29 cellular contexts compared by ENCODE assay signal in the genomic region with DNA sequence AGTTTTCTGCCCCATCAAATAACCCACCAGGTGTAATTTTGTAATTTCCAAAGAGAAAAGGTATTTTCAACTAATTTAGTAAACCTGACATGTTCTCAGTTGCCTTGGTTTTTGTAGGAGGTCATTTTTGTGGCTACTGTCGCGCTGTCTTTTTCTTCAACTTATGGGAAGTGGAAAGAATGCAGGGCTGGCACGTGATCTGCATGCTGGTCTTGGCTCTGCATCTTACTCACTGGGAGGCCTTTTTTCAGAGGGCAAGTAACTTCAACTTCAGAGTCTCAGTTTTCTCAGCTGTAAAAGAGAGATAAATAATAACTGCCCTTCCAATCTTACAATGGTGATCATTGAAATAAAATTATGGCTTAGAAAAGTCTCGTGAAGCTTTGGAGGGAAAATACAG. TPM values are rescaled to one million over a fixed set of nuclear protein-coding genes. Genes with fewer than 3 reads are reported as not detected.
DNase-seq lines count a peak whose midpoint lies in the region; ATAC-seq and TF ChIP-seq lines count a peak whose summit lies in the region.
"Had no signal": no experiment of that assay in that cellular context is flagged by ENCODE, and none has a peak within 500 bp of the region (broad histone marks: within the 10 kb centered on the region; RNA-seq: fewer than 3 reads in every experiment).

No MANE protein-coding gene starts in this region.

- H3K27me3 ChIP-seq in HAP-1 (ENCODE audit: low read depth) = no peaks in the 10 kb centered on the region
- H3K27me3 ChIP-seq: adrenal gland, neural progenitor cell, SJSA1, uterus had no signal

- H3K9me3 ChIP-seq in HAP-1 = no peaks in the 10 kb centered on the region
- H3K9me3 ChIP-seq: adrenal gland, heart right ventricle, SJSA1, uterus had no signal

- H3K4me3 ChIP-seq in choroid plexus epithelial cell (ENCODE audit: low read depth, low read length) (no peak overlapping the region), HAP-1 (no peak overlapping the region)
- H3K4me3 ChIP-seq: adrenal gland, coronary artery, heart right ventricle, neural progenitor cell, SJSA1, smooth muscle cell, uterus had no signal

- 0 out of 3 replicates have a peak, but pooled peaks have one; percentile 31 for ATAC-seq in SK-N-SH treated with all-trans-retinoic acid at 6 μM for 48 hours
- ATAC-seq in GM21390 (IDR thresholded peaks at IDR 0.05; ENCODE audit: unreplicated experiment) = no peak
- ATAC-seq: heart right ventricle, left ventricle myocardium superior had no signal

- no peaks in the 10 kb centered on the region for H3K36me3 ChIP-seq in HAP-1 (replicated peaks)
- H3K36me3 ChIP-seq: adrenal gland, heart right ventricle, neural progenitor cell, SJSA1, uterus had no signal

- H3K4me1 ChIP-seq in HAP-1 = no peaks in the 10 kb centered on the region
- H3K4me1 ChIP-seq: adrenal gland, heart right ventricle, neural progenitor cell, uterus had no signal

- in situ Hi-C loops in HAP-1 (cut with MboI; ENCODE audit: low sequenced_read_pairs) = no loop called here

- peak; percentile 67 for DNase-seq in EH (ENCODE audit: low read depth)
- peak; percentile 77 for DNase-seq in choroid plexus epithelial cell (ENCODE audit: low read depth)
- peak; percentile 3 for DNase-seq in myocyte (ENCODE audit: low read depth)
- DNase-seq in HAP-1 (ENCODE audit: low spot score in 2 of 2) = no peak
- no peak for DNase-seq in NOMO-1 treated with dmso at 0.1 percent for 144 hours (lab: John Stamatoyannopoulos, UW; ENCODE audit: unreplicated experiment)
- no peak for DNase-seq in activated effector memory CD4-positive, alpha-beta T cell treated with anti-CD3 and anti-CD28 coated beads, Interleukin-2, amount 50 U/mL, for 16 hours
- DNase-seq: activated B cell treated with CpG ODN at 0.5 μM for 24 hours; activated CD4-positive, alpha-beta T cell treated with anti-CD3 and anti-CD28 coated beads, Interleukin-2, amount 50 U/mL, for 48 hours; activated CD8-positive, alpha-beta memory T cell treated with anti-CD3 and anti-CD28 coated beads, Interleukin-2, amount 50 U/mL, for 4 hours; activated naive CD4-positive, alpha-beta T cell treated with anti-CD3 and anti-CD28 coated beads for 36 hours; adrenal gland; CD4-positive, alpha-beta T cell; DMS79 treated with DMSO at 0.1 percent for 48 hours; effector CD8-positive, alpha-beta T cell; GF-D8; H7; heart right ventricle; Karpas-422; kidney; left ventricle myocardium superior; NCI-H446 treated with DMSO at 0.1 percent for 48 hours; stimulated activated CD4-positive, alpha-beta T cell treated with anti-CD3 and anti-CD28 coated beads, Interleukin-1b, Interleukin-23, amount 100 ng/mL, for 48 hours; uterus had no signal

- no peak for TF ChIP-seq CTCF in choroid plexus epithelial cell (conservative IDR thresholded peaks at IDR 0.05; ENCODE audit: low read depth, low read length)

TF ChIP-seq in SK-N-SH treated with all-trans-retinoic acid at 6 μM for 48 hours, 23 proteins besides CTCF, POLR2A, EP300 and RAD21:
- TF ChIP-seq, protein P1, sequence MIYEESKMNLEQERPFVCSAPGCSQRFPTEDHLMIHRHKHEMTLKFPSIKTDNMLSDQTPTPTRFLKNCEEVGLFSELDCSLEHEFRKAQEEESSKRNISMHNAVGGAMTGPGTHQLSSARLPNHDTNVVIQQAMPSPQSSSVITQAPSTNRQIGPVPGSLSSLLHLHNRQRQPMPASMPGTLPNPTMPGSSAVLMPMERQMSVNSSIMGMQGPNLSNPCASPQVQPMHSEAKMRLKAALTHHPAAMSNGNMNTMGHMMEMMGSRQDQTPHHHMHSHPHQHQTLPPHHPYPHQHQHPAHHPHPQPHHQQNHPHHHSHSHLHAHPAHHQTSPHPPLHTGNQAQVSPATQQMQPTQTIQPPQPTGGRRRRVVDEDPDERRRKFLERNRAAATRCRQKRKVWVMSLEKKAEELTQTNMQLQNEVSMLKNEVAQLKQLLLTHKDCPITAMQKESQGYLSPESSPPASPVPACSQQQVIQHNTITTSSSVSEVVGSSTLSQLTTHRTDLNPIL (CRISPR knock-in tag; IDR thresholded peaks at IDR 0.05; ENCODE audit: low read depth) = no peak
- TF ChIP-seq CSRNP3 (CRISPR knock-in tag; IDR thresholded peaks at IDR 0.05) (no peak), ZNF70 (CRISPR knock-in tag; IDR thresholded peaks at IDR 0.05) (no peak), ISL1 (CRISPR knock-in tag; IDR thresholded peaks at IDR 0.05) (no peak), PATZ1 (CRISPR knock-in tag; IDR thresholded peaks at IDR 0.05; ENCODE audit: borderline replicate concordance) (no peak), PPARA (CRISPR knock-in tag; IDR thresholded peaks at IDR 0.05; ENCODE audit: borderline replicate concordance) (no peak), TCF4 (CRISPR knock-in tag; IDR thresholded peaks at IDR 0.05; ENCODE audit: borderline replicate concordance) (no peak), CSDC2 (CRISPR knock-in tag; IDR thresholded peaks at IDR 0.05) (no peak), ZNF565 (CRISPR knock-in tag; conservative IDR thresholded peaks at IDR 0.05; ENCODE audit: low read depth) (no peak), TOX (CRISPR knock-in tag; IDR thresholded peaks at IDR 0.05; ENCODE audit: borderline replicate concordance) (no peak), GLIS3 (CRISPR knock-in tag; IDR thresholded peaks at IDR 0.05) (no peak)
TF ChIP-seq in SK-N-SH treated with all-trans-retinoic acid at 6 μM for 48 hours: peak in this region for 0.

RNA-seq across cellular contexts. Expression of gene MOSPD1, which starts 34.2 kb away (rescaled TPM):
- 67.4 and 140 TPM in 2 replicates for total RNA-seq in myocyte
- 21.3 TPM for polyA plus RNA-seq in myocyte (2012)

Comparison
In these comparisons a context has a peak if more than half of its experiments do, and no peak if none do; other contexts are left out.
1. DNase-seq: peak in EH (single experiment), choroid plexus epithelial cell (single experiment) and myocyte (single experiment); none in HAP-1 (0 of 2), NOMO-1 treated with dmso at 0.1 percent for 144 hours (single experiment) and activated effector memory CD4-positive, alpha-beta T cell treated with anti-CD3 and anti-CD28 coated beads, Interleukin-2, amount 50 U/mL, for 16 hours (single experiment).